29 cellular contexts compared by ENCODE assay signal in genomic region chr16:73285336-73285735, GRCh38.
"Had no signal": no experiment of that assay in that cellular context is flagged by ENCODE, and none has a peak within 500 bp of the region (broad histone marks: within the 10 kb centered on the region; RNA-seq: fewer than 3 reads in every experiment).

No MANE protein-coding gene starts in this region.

- H3K27ac Mint-ChIP-seq: activated CD4-positive, alpha-beta T cell treated with anti-CD3 and anti-CD28 coated beads for 36 hours; activated CD8-positive, alpha-beta memory T cell treated with anti-CD3 and anti-CD28 coated beads, Interleukin-2, amount 10 ng/mL, durations not matched to agents 7 days and 5 days; activated CD8-positive, alpha-beta T cell treated with anti-CD3 and anti-CD28 coated beads, Interleukin-2, amount 10 ng/mL, durations not matched to agents 7 days and 5 days; activated naive CD8-positive, alpha-beta T cell; activated T-helper 2 cell treated with anti-CD3 and anti-CD28 coated beads, Interferon-gamma antibody, Interleukin-2, Interleukin-4, amounts not matched to agents 10 μg/mL and 5 μg/mL and 100 μg/mL, durations not matched to agents 14 hours and 24 hours and 36 hours; immature natural killer cell; mesothelial cell of epicardium; naive thymus-derived CD8-positive, alpha-beta T cell; T-helper 2 cell treated with Interferon-gamma antibody and Interleukin-4, amounts not matched to agents 5 μg/mL and 100 μg/mL, for 36 hours had no signal

- H3K4me1 Mint-ChIP-seq: activated CD4-positive, alpha-beta T cell treated with anti-CD3 and anti-CD28 coated beads for 36 hours; activated CD8-positive, alpha-beta memory T cell treated with anti-CD3 and anti-CD28 coated beads, Interleukin-2, amount 10 ng/mL, durations not matched to agents 7 days and 5 days; immature natural killer cell; naive thymus-derived CD8-positive, alpha-beta T cell had no signal

- H3K27ac ChIP-seq: adrenal gland, body of pancreas, esophagus muscularis mucosa, foreskin keratinocyte, heart left ventricle, right lobe of liver had no signal

- H3K4me3 ChIP-seq: adrenal gland, body of pancreas, esophagus muscularis mucosa, heart left ventricle, right lobe of liver, smooth muscle cell had no signal

- H3K27me3 Mint-ChIP-seq: activated CD4-positive, alpha-beta T cell treated with anti-CD3 and anti-CD28 coated beads for 36 hours; activated CD8-positive, alpha-beta memory T cell treated with anti-CD3 and anti-CD28 coated beads, Interleukin-2, amount 10 ng/mL, durations not matched to agents 7 days and 5 days had no signal

- DNase-seq: activated CD4-positive, alpha-beta T cell treated with anti-CD3 and anti-CD28 coated beads for 36 hours; activated CD4-positive, CD25-positive, alpha-beta regulatory T cell; activated CD8-positive, alpha-beta memory T cell treated with anti-CD3 and anti-CD28 coated beads, Interleukin-2, amount 10 ng/mL, durations not matched to agents 7 days and 5 days; activated CD8-positive, alpha-beta T cell treated with anti-CD3 and anti-CD28 coated beads, Interleukin-2, amount 10 ng/mL, durations not matched to agents 7 days and 5 days; activated naive CD4-positive, alpha-beta T cell; activated T-cell treated with anti-CD3 and anti-CD28 coated beads, Interleukin-2, amount 50 U/mL, for 48 hours; adrenal gland; aorta; body of pancreas; dermis blood vessel endothelial cell; effector CD4-positive, alpha-beta T cell; foreskin keratinocyte; heart left ventricle; hypothalamus; immature natural killer cell; kidney; left colon; mammary epithelial cell; naive thymus-derived CD8-positive, alpha-beta T cell; right lobe of liver; stimulated activated CD4-positive, alpha-beta T cell treated with anti-CD3 and anti-CD28 coated beads, Interleukin-1b, Interleukin-23, amount 100 ng/mL, for 48 hours; stimulated activated naive CD4-positive, alpha-beta T cell treated with Interleukin-2 at 50 U/mL for 16 hours; trophoblast cell had no signal

- H3K4me3 Mint-ChIP-seq: activated CD4-positive, alpha-beta T cell treated with anti-CD3 and anti-CD28 coated beads for 36 hours; activated CD8-positive, alpha-beta memory T cell treated with anti-CD3 and anti-CD28 coated beads, Interleukin-2, amount 10 ng/mL, durations not matched to agents 7 days and 5 days; activated CD8-positive, alpha-beta T cell treated with anti-CD3 and anti-CD28 coated beads, Interleukin-2, amount 10 ng/mL, durations not matched to agents 7 days and 5 days; activated naive CD8-positive, alpha-beta T cell; immature natural killer cell; mesothelial cell of epicardium; naive thymus-derived CD8-positive, alpha-beta T cell; T-helper 2 cell treated with Interferon-gamma antibody and Interleukin-4, amounts not matched to agents 5 μg/mL and 100 μg/mL, for 36 hours had no signal

- H3K36me3 Mint-ChIP-seq: activated CD8-positive, alpha-beta memory T cell treated with anti-CD3 and anti-CD28 coated beads, Interleukin-2, amount 10 ng/mL, durations not matched to agents 7 days and 5 days; activated naive CD8-positive, alpha-beta T cell; immature natural killer cell; mesothelial cell of epicardium; naive thymus-derived CD8-positive, alpha-beta T cell had no signal

- H3K36me3 ChIP-seq: adrenal gland, esophagus muscularis mucosa, heart left ventricle, right lobe of liver had no signal

- H3K9me3 Mint-ChIP-seq: T-helper 2 cell treated with Interferon-gamma antibody and Interleukin-4, amounts not matched to agents 5 μg/mL and 100 μg/mL, for 36 hours had no signal

- H3K4me1 ChIP-seq: adrenal gland, body of pancreas, esophagus muscularis mucosa, foreskin keratinocyte, heart left ventricle, right lobe of liver had no signal

- ATAC-seq: activated CD4-positive, alpha-beta T cell treated with anti-CD3 and anti-CD28 coated beads for 36 hours; activated CD8-positive, alpha-beta memory T cell treated with anti-CD3 and anti-CD28 coated beads, Interleukin-2, amount 10 ng/mL, durations not matched to agents 7 days and 5 days; activated CD8-positive, alpha-beta T cell treated with anti-CD3 and anti-CD28 coated beads, Interleukin-2, amount 10 ng/mL, durations not matched to agents 7 days and 5 days; body of pancreas; foreskin keratinocyte; heart left ventricle; left colon; naive thymus-derived CD8-positive, alpha-beta T cell; right lobe of liver had no signal

- H3K9me3 ChIP-seq: adrenal gland, body of pancreas, esophagus muscularis mucosa, heart left ventricle, right lobe of liver had no signal

- H3K27me3 ChIP-seq: adrenal gland, body of pancreas, foreskin keratinocyte, right lobe of liver had no signal

- H3K4me2 ChIP-seq: smooth muscle cell had no signal
